8 cellular contexts compared by ENCODE assay signal in the genomic region with DNA sequence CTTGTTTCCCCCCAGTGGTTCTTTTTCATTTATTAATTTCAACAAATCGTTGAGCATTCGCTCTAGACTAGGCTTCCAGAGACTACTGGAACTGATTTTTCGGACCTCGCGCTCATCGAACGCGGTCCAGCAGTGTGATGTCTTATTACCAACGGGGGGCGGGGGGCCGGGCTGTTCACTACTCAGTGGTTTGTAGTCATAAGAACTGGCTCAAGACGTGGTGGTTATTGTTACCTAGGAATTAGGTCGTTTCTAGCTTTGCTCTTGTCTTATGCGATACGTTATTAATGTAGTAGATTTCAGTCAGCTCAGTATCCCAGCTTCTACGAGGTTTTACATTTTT. TPM values are rescaled to one million over a fixed set of nuclear protein-coding genes. Genes with fewer than 3 reads are reported as not detected.
A peak's percentile ranks its signal among the peaks of the same experiment; 100 is the strongest.
DNase-seq lines count a peak whose midpoint lies in the region; ATAC-seq and TF ChIP-seq lines count a peak whose summit lies in the region.

No MANE protein-coding gene starts in this region.

- H3K4me1 Mint-ChIP-seq in activated naive CD4-positive, alpha-beta T cell treated with anti-CD3 and anti-CD28 coated beads, Interleukin-2, amount 10 ng/mL, durations not matched to agents 7 days and 5 days, result peaks cover 31% of the 10 kb centered on the region
- H3K4me1 Mint-ChIP-seq in T-cell, result peaks cover 32 to 35% (median 32%) of the 10 kb centered on the region in 3 donors
- peaks cover 23% of the 10 kb centered on the region for H3K4me1 Mint-ChIP-seq in osteocyte (ENCODE audit: unreplicated experiment)

- TF ChIP-seq CTCF in fibroblast of pulmonary artery (IDR thresholded peaks at IDR 0.05; ENCODE audit: low read length, missing control alignments) (no peak), osteocyte (IDR thresholded peaks at IDR 0.05) (no peak)

- peak overlapping the region; percentile 94 for H3K4me3 Mint-ChIP-seq in activated naive CD4-positive, alpha-beta T cell treated with anti-CD3 and anti-CD28 coated beads, Interleukin-2, amount 10 ng/mL, durations not matched to agents 7 days and 5 days
- H3K4me3 Mint-ChIP-seq in T-cell (peak overlapping the region; percentile 96 to 97 (median 97)), osteocyte (ENCODE audit: unreplicated experiment) (peak overlapping the region; percentile 98)

- CTCF ChIA-PET in activated naive CD4-positive, alpha-beta T cell treated with anti-CD3 and anti-CD28 coated beads, Interleukin-2, amount 10 ng/mL, durations not matched to agents 7 days and 5 days (lab: Charles Lee), result interaction anchor here (0.6 to 2.4 kb wide), 3 partner anchors 10 to 286 kb away, joined by 3 to 12 read pairs (median 3); a partner anchor contains a TSS
- CTCF ChIA-PET in T-cell (lab: Charles Lee), result interaction anchor here in 1 of 2 donors (0.8 to 1.0 kb wide), 2 partner anchors 19 to 157 kb away, joined by 3 read pairs; no protein-coding TSS in a partner anchor

- H3K27me3 Mint-ChIP-seq in activated naive CD4-positive, alpha-beta T cell treated with anti-CD3 and anti-CD28 coated beads, Interleukin-2, amount 10 ng/mL, durations not matched to agents 7 days and 5 days, result no peaks in the 10 kb centered on the region
- H3K27me3 Mint-ChIP-seq in T-cell (no peaks in the 10 kb centered on the region), osteocyte (ENCODE audit: unreplicated experiment) (no peaks in the 10 kb centered on the region)

- H3K36me3 Mint-ChIP-seq in activated naive CD4-positive, alpha-beta T cell treated with anti-CD3 and anti-CD28 coated beads, Interleukin-2, amount 10 ng/mL, durations not matched to agents 7 days and 5 days, result peaks cover 38% of the 10 kb centered on the region
- peaks cover 24% of the 10 kb centered on the region for H3K36me3 Mint-ChIP-seq in T-cell
- peaks cover 29% of the 10 kb centered on the region for H3K36me3 Mint-ChIP-seq in osteocyte (ENCODE audit: unreplicated experiment)

- no peak for DNase-seq in activated naive CD4-positive, alpha-beta T cell treated with anti-CD3 and anti-CD28 coated beads, Interleukin-2, amount 10 ng/mL, durations not matched to agents 7 days and 5 days
- no peak for DNase-seq in activated naive CD4-positive, alpha-beta T cell (lab: John Stamatoyannopoulos, UW)
- DNase-seq in T-cell (peak in 1 of 34 experiments; percentile 8), fibroblast of pulmonary artery (ENCODE audit: low read depth) (no peak), osteocyte (ENCODE audit: extremely low spot score, unreplicated experiment) (no peak), dedifferentiated amniotic fluid mesenchymal stem cell (ENCODE audit: extremely low spot score) (no peak)

- POLR2A ChIA-PET in T-cell (lab: Charles Lee), result interaction anchor here (0.5 to 0.6 kb wide), 2 partner anchors 40 to 135 kb away, joined by 3 to 12 read pairs; no protein-coding TSS in a partner anchor

- peak overlapping the region; percentile 99 for H3K4me3 ChIP-seq in fibroblast of pulmonary artery (replicated peaks; ENCODE audit: low read depth, low read length)

- H3K9me3 Mint-ChIP-seq in activated naive CD4-positive, alpha-beta T cell treated with anti-CD3 and anti-CD28 coated beads, Interleukin-2, amount 10 ng/mL, durations not matched to agents 7 days and 5 days, result no peaks in the 10 kb centered on the region
- H3K9me3 Mint-ChIP-seq in T-cell (no peaks in the 10 kb centered on the region), osteocyte (ENCODE audit: unreplicated experiment) (no peaks in the 10 kb centered on the region)

- H3K27ac Mint-ChIP-seq in activated naive CD4-positive, alpha-beta T cell treated with anti-CD3 and anti-CD28 coated beads, Interleukin-2, amount 10 ng/mL, durations not matched to agents 7 days and 5 days, result peak overlapping the region; percentile 98
- H3K27ac Mint-ChIP-seq in T-cell (peak overlapping the region; percentile 94 to 96), osteocyte (ENCODE audit: unreplicated experiment) (peak overlapping the region; percentile 99)

- ATAC-seq in T-cell (replicated peaks in 1 of 4) (no peak), HG02623 (IDR thresholded peaks at IDR 0.05; ENCODE audit: unreplicated experiment) (no peak), HG03196 (IDR thresholded peaks at IDR 0.05; ENCODE audit: unreplicated experiment) (no peak)

RNA-seq across cellular contexts. Expression of a gene that starts 0.9 kb away (rescaled TPM):
- total RNA-seq in T-cell (100 to 1,000 TPM; 293 to 354 (median 316) TPM), osteocyte (213 and 225 TPM in 2 replicates)
